Comparison of ENCODE assay signal across 29 cellular contexts in genomic region chr22:44764373-44764772, GRCh38. TPM values are rescaled to one million over a fixed set of nuclear protein-coding genes. Genes with fewer than 3 reads are reported as not detected.
"Had no signal": no experiment of that assay in that cellular context is flagged by ENCODE, and none has a peak within 500 bp of the region (broad histone marks: within the 10 kb centered on the region; RNA-seq: fewer than 3 reads in every experiment).

No MANE protein-coding gene starts in this region.

- H3K4me3 ChIP-seq: ascending aorta, body of pancreas, MG63, SJSA1 had no signal

- H3K4me1 ChIP-seq: ascending aorta, SJSA1 had no signal

- H3K27me3 ChIP-seq: ascending aorta, body of pancreas, MG63, SJSA1 had no signal

- FAIRE-seq: bronchial epithelial cell, RCC 7860 had no signal

- H3K27ac ChIP-seq: ascending aorta, SJSA1 had no signal

- DNase-seq: activated B cell treated with CpG ODN at 0.5 μM for 24 hours; activated CD4-positive, alpha-beta T cell treated with anti-CD3 and anti-CD28 coated beads for 1 hour; activated CD4-positive, alpha-beta T cell treated with anti-CD3 and anti-CD28 coated beads, Interleukin-2, amount 10 ng/mL, durations not matched to agents 24 days and 14 days; activated CD4-positive, alpha-beta T cell treated with anti-CD3 and anti-CD28 coated beads, Interleukin-2, amount 50 U/mL, for 48 hours; activated CD8-positive, alpha-beta memory T cell treated with anti-CD3 and anti-CD28 coated beads, Interleukin-2, amount 10 ng/mL, durations not matched to agents 7 days and 5 days; activated effector memory CD4-positive, alpha-beta T cell treated with anti-CD3 and anti-CD28 coated beads, Interleukin-2, amount 50 U/mL, for 16 hours; activated naive CD4-positive, alpha-beta T cell treated with Interleukin-2 at 50 U/mL for 16 hours; activated naive CD8-positive, alpha-beta T cell treated with anti-CD3 and anti-CD28 coated beads, Interleukin-2, amount 50 U/mL, for 24 hours; activated T-cell treated with anti-CD3 and anti-CD28 coated beads, Interleukin-2, amount 50 U/mL, for 4 hours; amniotic stem cell; body of pancreas; central memory CD4-positive, alpha-beta T cell; MG63; NCI-H1105; NCI-H1436; NCI-H1694 treated with DMSO at 0.1 percent for 48 hours; NCI-H2029 treated with DMSO at 0.1 percent for 48 hours; NCI-H345; NCI-H510A; NCI-H526 treated with DMSO at 0.1 percent for 48 hours; NCI-H82; SHP77; SW 1271 had no signal

- ATAC-seq: activated CD8-positive, alpha-beta memory T cell treated with anti-CD3 and anti-CD28 coated beads, Interleukin-2, amount 10 ng/mL, durations not matched to agents 7 days and 5 days; activated naive CD4-positive, alpha-beta T cell treated with anti-CD3 and anti-CD28 coated beads, Interleukin-2, amount 50 U/mL, for 72 hours; activated naive CD8-positive, alpha-beta T cell treated with anti-CD3 and anti-CD28 coated beads, Interleukin-2, amount 50 U/mL, for 24 hours; activated T-cell treated with anti-CD3 and anti-CD28 coated beads, Interleukin-2, amount 50 U/mL, for 4 hours; body of pancreas; SK-N-SH treated with all-trans-retinoic acid at 6 μM for 48 hours had no signal

- H3K9me3 ChIP-seq: ascending aorta, body of pancreas, MG63, SJSA1 had no signal

- H3K36me3 ChIP-seq: ascending aorta, MG63, SJSA1 had no signal

RNA-seq across cellular contexts. Expression of gene ARHGAP8, which starts 12.0 kb away (rescaled TPM):
- total RNA-seq: ascending aorta, SJSA1 had no signal
